Comparison of ENCODE assay signal across 13 cellular contexts in genomic region chr9:123684393-123685149, GRCh38.
DNase-seq lines count a peak whose midpoint lies in the region; ATAC-seq lines count a peak whose summit lies in the region.
"Had no signal": no experiment of that assay in that cellular context is flagged by ENCODE, and none has a peak within 500 bp of the region (broad histone marks: within the 10 kb centered on the region; RNA-seq: fewer than 3 reads in every experiment).

No MANE protein-coding gene starts in this region.

- H3K27ac Mint-ChIP-seq in activated T-helper 17 cell treated with anti-CD3 and anti-CD28 coated beads, Interleukin-2, amount 50 U/mL, for 72 hours = peak overlapping the region; percentile 18
- H3K27ac Mint-ChIP-seq in stimulated activated naive B cell treated with anti-CD40 and anti-IgM and Interleukin-4, amounts not matched to agents 10 μg/mL and 1 μg/mL and 100 μg/mL, for 72 hours = peak overlapping the region; percentile 66

- H3K36me3 Mint-ChIP-seq in activated T-cell treated with anti-CD3 and anti-CD28 coated beads, Interleukin-2, amount 50 U/mL, for 4 hours (ENCODE audit: insufficient read depth) = peaks cover 22% of the 10 kb centered on the region
- peaks cover 18% of the 10 kb centered on the region for H3K36me3 Mint-ChIP-seq in activated T-helper 17 cell treated with anti-CD3 and anti-CD28 coated beads, Interleukin-2, amount 50 U/mL, for 72 hours (ENCODE audit: low read depth)
- peaks cover 8 to 22% of the 10 kb centered on the region in 2 donors for H3K36me3 Mint-ChIP-seq in stimulated activated naive B cell treated with anti-CD40 and anti-IgM and Interleukin-4, amounts not matched to agents 10 μg/mL and 1 μg/mL and 100 μg/mL, for 72 hours

- no peak for DNase-seq in activated T-cell treated with anti-CD3 and anti-CD28 coated beads, Interleukin-2, amount 50 U/mL, for 4 hours
- no peak for DNase-seq in activated T-cell treated with anti-CD3 and anti-CD28 coated beads, Interleukin-2, amount 50 U/mL, for 1 hour
- DNase-seq in stimulated activated naive B cell treated with anti-CD40 and anti-IgM and Interleukin-4, amounts not matched to agents 10 μg/mL and 1 μg/mL and 100 μg/mL, for 72 hours = peak; percentile 9
- DNase-seq in NCI-H187 treated with DMSO at 0.1 percent for 48 hours (lab: John Stamatoyannopoulos, UW) (no peak), NCI-H2171 (lab: John Stamatoyannopoulos, UW) (no peak)
- DNase-seq: activated CD4-positive, CD25-positive, alpha-beta regulatory T cell; activated effector memory CD4-positive, alpha-beta T cell treated with Interleukin-2 at 50 U/mL for 16 hours; mesenchymal stem cell; NCI-H526; uterus had no signal

- H3K4me1 Mint-ChIP-seq in activated T-cell treated with anti-CD3 and anti-CD28 coated beads, Interleukin-2, amount 50 U/mL, for 4 hours (ENCODE audit: low read depth) = peaks cover 43% of the 10 kb centered on the region
- peaks cover 31% of the 10 kb centered on the region for H3K4me1 Mint-ChIP-seq in activated T-helper 17 cell treated with anti-CD3 and anti-CD28 coated beads, Interleukin-2, amount 50 U/mL, for 72 hours
- peaks cover 32 to 69% of the 10 kb centered on the region in 2 donors for H3K4me1 Mint-ChIP-seq in stimulated activated naive B cell treated with anti-CD40 and anti-IgM and Interleukin-4, amounts not matched to agents 10 μg/mL and 1 μg/mL and 100 μg/mL, for 72 hours

- H3K4me3 Mint-ChIP-seq in activated T-cell treated with anti-CD3 and anti-CD28 coated beads, Interleukin-2, amount 50 U/mL, for 4 hours = no peak overlapping the region
- no peak overlapping the region for H3K4me3 Mint-ChIP-seq in activated T-helper 17 cell treated with anti-CD3 and anti-CD28 coated beads, Interleukin-2, amount 50 U/mL, for 72 hours
- peak overlapping the region; percentile 15 to 58 for H3K4me3 Mint-ChIP-seq in stimulated activated naive B cell treated with anti-CD40 and anti-IgM and Interleukin-4, amounts not matched to agents 10 μg/mL and 1 μg/mL and 100 μg/mL, for 72 hours

- ATAC-seq in activated T-cell treated with anti-CD3 and anti-CD28 coated beads, Interleukin-2, amount 50 U/mL, for 4 hours = peak; percentile 43 to 58
- ATAC-seq in HG03175 (IDR thresholded peaks at IDR 0.05; ENCODE audit: unreplicated experiment) (peak; percentile 54), HG02623 (IDR thresholded peaks at IDR 0.05; ENCODE audit: unreplicated experiment) (no peak)
- ATAC-seq in activated T-helper 17 cell treated with anti-CD3 and anti-CD28 coated beads, Interleukin-2, amount 50 U/mL, for 72 hours (replicated peaks) = peak; percentile 75
- ATAC-seq in stimulated activated naive B cell treated with anti-CD40 and anti-IgM and Interleukin-4, amounts not matched to agents 10 μg/mL and 1 μg/mL and 100 μg/mL, for 72 hours (replicated peaks) = peak; percentile 88 to 90

- H3K27me3 Mint-ChIP-seq in activated T-cell treated with anti-CD3 and anti-CD28 coated beads, Interleukin-2, amount 50 U/mL, for 4 hours (ENCODE audit: low read depth) = no peaks in the 10 kb centered on the region
- no peaks in the 10 kb centered on the region for H3K27me3 Mint-ChIP-seq in activated T-helper 17 cell treated with anti-CD3 and anti-CD28 coated beads, Interleukin-2, amount 50 U/mL, for 72 hours
- no peaks in the 10 kb centered on the region for H3K27me3 Mint-ChIP-seq in stimulated activated naive B cell treated with anti-CD40 and anti-IgM and Interleukin-4, amounts not matched to agents 10 μg/mL and 1 μg/mL and 100 μg/mL, for 72 hours

- H3K9me3 Mint-ChIP-seq in activated T-cell treated with anti-CD3 and anti-CD28 coated beads, Interleukin-2, amount 50 U/mL, for 4 hours = no peaks in the 10 kb centered on the region
- no peaks in the 10 kb centered on the region for H3K9me3 Mint-ChIP-seq in activated T-helper 17 cell treated with anti-CD3 and anti-CD28 coated beads, Interleukin-2, amount 50 U/mL, for 72 hours
- H3K9me3 Mint-ChIP-seq in stimulated activated naive B cell treated with anti-CD40 and anti-IgM and Interleukin-4, amounts not matched to agents 10 μg/mL and 1 μg/mL and 100 μg/mL, for 72 hours = no peaks in the 10 kb centered on the region

Comparison
In these comparisons a context has a peak if more than half of its experiments do, and no peak if none do; other contexts are left out.
1. H3K4me3 Mint-ChIP-seq: peak in stimulated activated naive B cell treated with anti-CD40 and anti-IgM and Interleukin-4, amounts not matched to agents 10 μg/mL and 1 μg/mL and 100 μg/mL, for 72 hours (2 of 2); none in activated T-cell treated with anti-CD3 and anti-CD28 coated beads, Interleukin-2, amount 50 U/mL, for 4 hours (single experiment) and activated T-helper 17 cell treated with anti-CD3 and anti-CD28 coated beads, Interleukin-2, amount 50 U/mL, for 72 hours (single experiment).